1 cellular context compared by ENCODE assay signal in genomic region chr2:32356735-32357544, GRCh38.
TF ChIP-seq lines count a peak whose summit lies in the region.

Gene BIRC6 (plus strand): TSS chr2:32357023. CDS start chr2:32357162, 139 bp downstream.

TF ChIP-seq in liver, 16 proteins besides CTCF, POLR2A, EP300 and RAD21 (continued from another document):
- TF ChIP-seq TAF1 (conservative IDR thresholded peaks at IDR 0.05), result peak; percentile 85
- peak in 1 of 2 donors; percentile 3 for TF ChIP-seq RXRA (IDR thresholded peaks at IDR 0.05)
- peak; percentile 13 for TF ChIP-seq FOXA1 (IDR thresholded peaks at IDR 0.05)
- TF ChIP-seq SP1 (IDR thresholded peaks at IDR 0.05), result peak; percentile 46
- TF ChIP-seq FOXA2 (IDR thresholded peaks at IDR 0.05), result no peak
- TF ChIP-seq YY1 (IDR thresholded peaks at IDR 0.05), result peak; percentile 86
- TF ChIP-seq ZBTB33 (IDR thresholded peaks at IDR 0.05), result no peak
- TF ChIP-seq NR2F2 (IDR thresholded peaks at IDR 0.05), result no peak
- peak; percentile 7 to 47 for TF ChIP-seq HNF4A (conservative IDR thresholded peaks at IDR 0.05)
- TF ChIP-seq GABPA (IDR thresholded peaks at IDR 0.05 in 1 of 2, conservative IDR thresholded peaks at IDR 0.05 in 1 of 2), result peak; percentile 75 to 90
TF ChIP-seq in liver: peak in this region for 10.
